Comparison of ENCODE assay signal across 11 cellular contexts in the genomic region with DNA sequence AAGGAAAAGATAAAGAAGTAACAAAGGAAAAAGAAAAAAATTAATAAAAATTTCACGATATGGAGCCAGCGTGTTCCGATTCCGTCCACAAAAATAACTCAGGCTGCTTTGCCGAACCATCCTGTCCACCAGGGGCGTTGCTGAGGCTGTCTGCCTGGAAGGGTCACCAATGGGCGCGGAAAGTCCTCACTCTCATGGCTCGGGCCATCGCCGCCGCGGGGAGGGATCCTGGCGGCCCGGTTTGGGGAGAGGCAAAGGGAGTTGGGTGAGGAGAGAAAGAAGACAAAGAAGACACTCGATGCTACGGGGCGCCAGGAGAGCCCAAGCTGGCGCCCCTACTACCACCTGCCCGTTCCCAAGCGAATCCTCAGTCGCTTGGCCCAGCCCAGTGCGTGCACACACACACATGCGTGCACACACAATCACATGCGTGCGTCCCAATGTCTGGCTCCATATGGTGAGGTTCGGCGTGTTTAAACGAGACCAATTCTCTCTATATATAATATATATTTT. TPM values are rescaled to one million over a fixed set of nuclear protein-coding genes. Genes with fewer than 3 reads are reported as not detected.
DNase-seq lines count a peak whose midpoint lies in the region; ATAC-seq and TF ChIP-seq lines count a peak whose summit lies in the region.
"Had no signal": no experiment of that assay in that cellular context is flagged by ENCODE, and none has a peak within 500 bp of the region (broad histone marks: within the 10 kb centered on the region; RNA-seq: fewer than 3 reads in every experiment).

No MANE protein-coding gene starts in this region.

- H3K27ac Mint-ChIP-seq in activated naive CD8-positive, alpha-beta T cell treated with anti-CD3 and anti-CD28 coated beads, Interleukin-2, amount 50 U/mL, for 24 hours: peak overlapping the region; percentile 92

- BruUV-seq in A673 (replicated peaks; lab: Mats Ljungman, UMichigan): no TSS peak

- H3K36me3 Mint-ChIP-seq in activated naive CD8-positive, alpha-beta T cell treated with anti-CD3 and anti-CD28 coated beads, Interleukin-2, amount 50 U/mL, for 24 hours (ENCODE audit: low read depth): peaks cover 72% of the 10 kb centered on the region

- H3K4me1 ChIP-seq in A673 (ENCODE audit: insufficient read depth, low read length, poor library complexity, severe bottlenecking): peaks cover 37% of the 10 kb centered on the region
- peaks cover 0 to 64% of the 10 kb centered on the region in 2 donors for H3K4me1 ChIP-seq in left lung

- intact Hi-C loops in A673 (cut with micrococcal nuclease; ENCODE audit: unreplicated experiment): no loop called here
- intact Hi-C loops in left lung (cut with DNase I): no loop called here

- no peaks in the 10 kb centered on the region for H3K9me3 Mint-ChIP-seq in activated naive CD8-positive, alpha-beta T cell treated with anti-CD3 and anti-CD28 coated beads, Interleukin-2, amount 50 U/mL, for 24 hours

- TF ChIP-seq CTCF in A673 (conservative IDR thresholded peaks at IDR 0.05; ENCODE audit: low read depth, low read length) (peak; percentile 52), GM12873 (IDR thresholded peaks at IDR 0.05; ENCODE audit: insufficient read depth, low read depth, low read length, missing control alignments) (peak; percentile 44), left lung (IDR thresholded peaks at IDR 0.05) (no peak)

- H3K4me3 ChIP-seq in A673 (ENCODE audit: low read depth, low read length, poor library complexity, severe bottlenecking): no peak overlapping the region
- no peak overlapping the region for H3K4me3 ChIP-seq in left lung
- H3K4me3 ChIP-seq: body of pancreas had no signal

- H3K27ac ChIP-seq in A673 (ENCODE audit: low read depth, low read length, poor library complexity, severe bottlenecking): no peak overlapping the region
- H3K27ac ChIP-seq in left lung: no peak overlapping the region
- H3K27ac ChIP-seq: body of pancreas had no signal

- H3K36me3 ChIP-seq in A673 (ENCODE audit: insufficient read depth, low read length, poor library complexity, severe bottlenecking) (peaks cover 80% of the 10 kb centered on the region), left lung (peaks cover 20 to 85% of the 10 kb centered on the region in 2 donors)

- H3K27me3 ChIP-seq in A673 (replicated peaks; ENCODE audit: insufficient read depth, low read depth, low read length, poor library complexity) (no peaks in the 10 kb centered on the region), left lung (no peaks in the 10 kb centered on the region)
- H3K27me3 ChIP-seq: body of pancreas had no signal

- no peaks in the 10 kb centered on the region for H3K27me3 Mint-ChIP-seq in activated naive CD8-positive, alpha-beta T cell treated with anti-CD3 and anti-CD28 coated beads, Interleukin-2, amount 50 U/mL, for 24 hours

- POLR2A ChIA-PET in A673 (lab: Charles Lee; ENCODE audit: low non-redundant PET): no interaction called here

- ATAC-seq in activated naive CD8-positive, alpha-beta T cell treated with anti-CD3 and anti-CD28 coated beads, Interleukin-2, amount 50 U/mL, for 24 hours: no peak
- ATAC-seq in left lung: no peak
- ATAC-seq in GM18517 (IDR thresholded peaks at IDR 0.05; ENCODE audit: unreplicated experiment): no peak
- ATAC-seq in GM18861 (IDR thresholded peaks at IDR 0.05; ENCODE audit: unreplicated experiment): no peak
- ATAC-seq: body of pancreas, left colon had no signal

- DNase-seq in A673 (ENCODE audit: low spot score) (no peak), left lung (peak; percentile 27 to 77), NAMALWA (ENCODE audit: low spot score) (no peak), NCI-H1092 (lab: John Stamatoyannopoulos, UW) (no peak)
- no peak for DNase-seq in activated naive CD8-positive, alpha-beta T cell treated with anti-CD3 and anti-CD28 coated beads, Interleukin-2, amount 50 U/mL, for 24 hours

- H3K9me3 ChIP-seq in A673 (ENCODE audit: low read depth, low read length, poor library complexity, severe bottlenecking): no peaks in the 10 kb centered on the region
- no peaks in the 10 kb centered on the region for H3K9me3 ChIP-seq in left lung
- H3K9me3 ChIP-seq: body of pancreas had no signal

- H3K4me1 Mint-ChIP-seq in activated naive CD8-positive, alpha-beta T cell treated with anti-CD3 and anti-CD28 coated beads, Interleukin-2, amount 50 U/mL, for 24 hours: peaks cover 88% of the 10 kb centered on the region

- H3K4me3 Mint-ChIP-seq in activated naive CD8-positive, alpha-beta T cell treated with anti-CD3 and anti-CD28 coated beads, Interleukin-2, amount 50 U/mL, for 24 hours: peak overlapping the region; percentile 70

- CTCF ChIA-PET in A673 (lab: Charles Lee): no interaction called here

RNA-seq across cellular contexts. Expression of gene PYGM, which starts 5.6 kb away (rescaled TPM):
- 2.4 and 2.9 TPM in 2 replicates for total RNA-seq in A673 (2021)
- total RNA-seq in left lung: 1 to 10 TPM; 1.3 to 3.7 TPM
- total RNA-seq: LHCN-M2 had no signal

RNA-seq across cellular contexts. Expression of gene SF1, which starts 13.0 kb away (rescaled TPM):
- 467 and 472 TPM in 2 replicates for total RNA-seq in A673 (2021)
- 100 to 1,000 TPM; 169 to 228 TPM for total RNA-seq in left lung

RNA-seq across cellular contexts. Expression of gene RASGRP2, which starts 21.4 kb away (rescaled TPM):
- 2.0 and 3.5 TPM in 2 replicates for total RNA-seq in A673 (2021)
- total RNA-seq in left lung: 10 to 100 TPM; 10.8 to 35.3 TPM

RNA-seq across cellular contexts. Expression of gene MAP4K2, which starts 37.7 kb away (rescaled TPM):
- 46.5 and 50.5 TPM in 2 replicates for total RNA-seq in A673 (2021)
- total RNA-seq in left lung: 10 to 100 TPM; 19.3 to 23.2 TPM

RNA-seq across cellular contexts. Expression of gene NRXN2, which starts 42.4 kb away (rescaled TPM):
- 5.0 and 6.1 TPM in 2 replicates for total RNA-seq in A673 (2021)
- total RNA-seq in left lung: 1 to 10 TPM; 3.5 to 7.9 TPM

Comparison
In these comparisons a context has a peak if more than half of its experiments do, and no peak if none do; other contexts are left out.
1. DNase-seq: peak in left lung (2 of 2); none in A673 (single experiment), activated naive CD8-positive, alpha-beta T cell treated with anti-CD3 and anti-CD28 coated beads, Interleukin-2, amount 50 U/mL, for 24 hours (single experiment), NAMALWA (single experiment) and NCI-H1092 (single experiment).
2. CTCF ChIP-seq: peak in A673 (single experiment) and GM12873 (single experiment); none in left lung (0 of 2).